ENCODE assay signal across 1 cellular context in the genomic region with DNA sequence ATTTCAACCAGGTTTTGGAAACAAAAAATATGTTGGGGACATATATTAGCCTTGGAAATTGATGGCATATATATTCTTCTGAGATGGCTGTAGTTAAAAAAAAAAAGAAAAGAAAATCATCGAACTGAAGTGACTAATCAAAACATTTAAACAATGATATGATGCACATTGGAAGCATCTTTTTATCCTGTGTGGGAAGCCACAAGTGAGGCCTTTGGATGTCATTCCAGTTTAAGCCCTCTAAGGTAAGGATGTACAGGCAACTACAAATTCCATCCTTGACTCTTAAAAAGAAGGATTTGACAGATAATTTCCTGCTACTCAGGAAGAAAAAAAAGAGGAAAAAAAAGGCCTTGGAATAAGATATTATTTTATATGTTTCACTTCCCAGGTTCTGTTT.
TF ChIP-seq lines count a peak whose summit lies in the region.

No MANE protein-coding gene starts in this region.

TF ChIP-seq in IMR-90, 13 proteins besides CTCF, POLR2A, EP300 and RAD21 (continued from another document):
- no peak for TF ChIP-seq FOS (IDR thresholded peaks at IDR 0.05; ENCODE audit: low read depth, low read length)
- TF ChIP-seq CHD1 (IDR thresholded peaks at IDR 0.05; ENCODE audit: low read depth, low read length), result no peak
- TF ChIP-seq NFE2L2 (IDR thresholded peaks at IDR 0.05; ENCODE audit: low read depth, low read length), result no peak
- TF ChIP-seq MAZ (IDR thresholded peaks at IDR 0.05; ENCODE audit: borderline replicate concordance, low read depth, low read length), result no peak
- no peak for TF ChIP-seq ELK1 (IDR thresholded peaks at IDR 0.05; ENCODE audit: borderline replicate concordance, low read depth, low read length)
- TF ChIP-seq MAFK (IDR thresholded peaks at IDR 0.05; ENCODE audit: low read depth, low read length), result no peak
- TF ChIP-seq SMC3 (IDR thresholded peaks at IDR 0.05; ENCODE audit: low read depth, low read length), result no peak
